8 cellular contexts compared by ENCODE assay signal in genomic region chr11:76629853-76630599, GRCh38. TPM values are rescaled to one million over a fixed set of nuclear protein-coding genes. Genes with fewer than 3 reads are reported as not detected.
DNase-seq lines count a peak whose midpoint lies in the region; ATAC-seq and TF ChIP-seq lines count a peak whose summit lies in the region.

No MANE protein-coding gene starts in this region.

- no peak overlapping the region for H3K18ac ChIP-seq in neuronal stem cell (ENCODE audit: low read length)

- no peaks in the 10 kb centered on the region for H3K4me1 ChIP-seq in Panc1 (ENCODE audit: control insufficient read depth, insufficient read depth, low read length)
- no peaks in the 10 kb centered on the region for H3K4me1 ChIP-seq in neuronal stem cell (ENCODE audit: control insufficient read depth in 2 of 2, insufficient read depth in 1 of 2, low read depth in 1 of 2, low read length in 2 of 2)

- no peak overlapping the region for H3K27ac ChIP-seq in CD4-positive, alpha-beta T cell (ENCODE audit: low read depth, low read length)
- H3K27ac ChIP-seq in Panc1 (ENCODE audit: low read length), result no peak overlapping the region
- H3K27ac ChIP-seq in neuronal stem cell (replicated peaks; ENCODE audit: low read length), result no peak overlapping the region

- no peak overlapping the region for H2BK120ac ChIP-seq in neuronal stem cell (ENCODE audit: low read depth, low read length)

- H3K4me3 Mint-ChIP-seq in CD4-positive, alpha-beta T cell, result no peak overlapping the region

- ATAC-seq in CD4-positive, alpha-beta T cell (ENCODE audit: poor library complexity), result no peak
- ATAC-seq in Panc1 (peak; percentile 24; the same call in 1 of the 2 replicates), esophagus mucosa (peak; percentile 50), GM21786 (IDR thresholded peaks at IDR 0.05; ENCODE audit: unreplicated experiment) (no peak)

- no peak overlapping the region for H2AK5ac ChIP-seq in neuronal stem cell (ENCODE audit: low read depth, low read length)

- no peak overlapping the region for H3K9ac ChIP-seq in neuronal stem cell (ENCODE audit: low read depth, low read length, poor library complexity)

- H2AFZ ChIP-seq in neuronal stem cell (ENCODE audit: low read length), result peak overlapping the region; percentile 21

- H3K4me3 ChIP-seq in Panc1 (ENCODE audit: low read depth in 2 of 2, low read length in 2 of 2), result no peak overlapping the region
- H3K4me3 ChIP-seq in neuronal stem cell (ENCODE audit: low read length in 2 of 2), result peak overlapping the region in 1 of 2 donors; percentile 24

- H3K36me3 ChIP-seq in Panc1 (ENCODE audit: control insufficient read depth, insufficient read depth, low read length) (no peaks in the 10 kb centered on the region), neuronal stem cell (replicated peaks in 1 of 2; ENCODE audit: control insufficient read depth in 2 of 2, insufficient read depth in 2 of 2, low read length in 2 of 2) (no peaks in the 10 kb centered on the region)

- peaks cover 19% of the 10 kb centered on the region for H3K4me1 Mint-ChIP-seq in CD4-positive, alpha-beta T cell (ENCODE audit: low read depth)

- no peaks in the 10 kb centered on the region for H3K36me3 Mint-ChIP-seq in CD4-positive, alpha-beta T cell (ENCODE audit: low read depth)

- H3K23ac ChIP-seq in neuronal stem cell (ENCODE audit: low read depth, low read length, poor library complexity), result no peak overlapping the region

- H4K91ac ChIP-seq in neuronal stem cell (ENCODE audit: low read depth, low read length, poor library complexity), result no peak overlapping the region

- no peak overlapping the region for H2BK5ac ChIP-seq in neuronal stem cell (ENCODE audit: low read length)

- H3K14ac ChIP-seq in neuronal stem cell (ENCODE audit: low read length), result no peak overlapping the region

- peaks cover 9% of the 10 kb centered on the region for H3K9me3 ChIP-seq in CD4-positive, alpha-beta T cell (ENCODE audit: control insufficient read depth, low read length)
- no peaks in the 10 kb centered on the region for H3K9me3 ChIP-seq in Panc1 (ENCODE audit: control insufficient read depth, insufficient read depth, low read depth, low read length)
- no peaks in the 10 kb centered on the region for H3K9me3 ChIP-seq in neuronal stem cell (replicated peaks in 1 of 2; ENCODE audit: control insufficient read depth in 2 of 2, insufficient read depth in 1 of 2, low read depth in 1 of 2, low read length in 2 of 2)

- intact Hi-C loops in CD4-positive, alpha-beta T cell (cut with DNase I, micrococcal nuclease), result no loop called here
- intact Hi-C loops in Panc1 (cut with micrococcal nuclease; ENCODE audit: unreplicated experiment), result no loop called here

- no peak overlapping the region for H2BK12ac ChIP-seq in neuronal stem cell (ENCODE audit: low read length)

- H3K27ac Mint-ChIP-seq in CD4-positive, alpha-beta T cell, result peak overlapping the region; percentile 26

- no peaks in the 10 kb centered on the region for H3K27me3 ChIP-seq in CD4-positive, alpha-beta T cell (ENCODE audit: control insufficient read depth, insufficient read depth, low read length)
- H3K27me3 ChIP-seq in Panc1 (ENCODE audit: control insufficient read depth, insufficient read depth, low read length), result peaks cover 8% of the 10 kb centered on the region; the same call in 1 of the 2 replicates
- peaks cover 0 to 8% (median 0%) of the 10 kb centered on the region in 3 experiments for H3K27me3 ChIP-seq in neuronal stem cell (ENCODE audit: control insufficient read depth in 3 of 3, insufficient read depth in 3 of 3, low read depth in 1 of 3, low read length in 3 of 3)

- TF ChIP-seq CTCF in CD4-positive, alpha-beta T cell (IDR thresholded peaks at IDR 0.05), result no peak
- TF ChIP-seq CTCF in Panc1 (IDR thresholded peaks at IDR 0.05), result no peak

- H3K4ac ChIP-seq in neuronal stem cell (ENCODE audit: low read length), result no peak overlapping the region

- in situ Hi-C loops in Panc1 (cut with HindIII; ENCODE audit: low pct_unique_long_range_greater_than_20kb, low sequenced_read_pairs), result no loop called here

- POLR2A ChIA-PET in CD4-positive, alpha-beta T cell (lab: Charles Lee), result no interaction called here
- POLR2A ChIA-PET in Panc1 (lab: Charles Lee), result interaction anchor here (0.6 kb wide), 1 partner anchor 90 kb away, joined by 3 read pairs; no protein-coding TSS in a partner anchor

- H3K79me1 ChIP-seq in neuronal stem cell (ENCODE audit: low read depth, low read length), result no peaks in the 10 kb centered on the region

- BruUV-seq in Panc1 (replicated peaks; lab: Mats Ljungman, UMichigan), result no TSS peak

- H3K9me3 Mint-ChIP-seq in CD4-positive, alpha-beta T cell, result peaks cover 6% of the 10 kb centered on the region

- CTCF ChIA-PET in CD4-positive, alpha-beta T cell (lab: Charles Lee), result no interaction called here
- CTCF ChIA-PET in Panc1 (lab: Charles Lee), result no interaction called here

- H4K8ac ChIP-seq in neuronal stem cell (ENCODE audit: low read depth, low read length), result no peak overlapping the region

- H2BK15ac ChIP-seq in neuronal stem cell (ENCODE audit: low read length), result no peak overlapping the region

- H3K27me3 Mint-ChIP-seq in CD4-positive, alpha-beta T cell, result no peaks in the 10 kb centered on the region

- no peak overlapping the region for H3K4me2 ChIP-seq in neuronal stem cell (ENCODE audit: insufficient read depth, low read length, poor library complexity, severe bottlenecking)

- no CpG with 5 or more reads among the region's 11 CpGs for WGBS in neuronal stem cell (ENCODE audit: extremely low coverage in 2 of 2, insufficient read length in 2 of 2, insufficient replicate concordance in 1 of 2), 2 donors

- no peak for DNase-seq in CD4-positive, alpha-beta T cell
- DNase-seq in Panc1 (ENCODE audit: low read depth, low spot score) (no peak), neuronal stem cell (ENCODE audit: low spot score) (no peak), NCI-H1092 treated with DMSO at 0.1 percent for 48 hours (lab: John Stamatoyannopoulos, UW) (no peak), occipital lobe (lab: John Stamatoyannopoulos, UW) (no peak), COLO829 (ENCODE audit: low spot score) (no peak)

RNA-seq across cellular contexts. Expression of gene LRRC32, which starts 40.5 kb away (rescaled TPM):
- total RNA-seq in CD4-positive, alpha-beta T cell, result 1 to 10 TPM; 1.8 to 2.4 TPM
- 0.15 TPM for total RNA-seq in Panc1 (2021; ENCODE audit: unreplicated experiment)
- 0.08 TPM for polyA plus RNA-seq in Panc1 (2012; ENCODE audit: insufficient read length)
- total RNA-seq in esophagus mucosa, result 9.0 TPM
- 0.91 TPM for polyA plus RNA-seq in neuronal stem cell (2013, experiment 1 of 2)
- polyA plus RNA-seq in neuronal stem cell (2013, experiment 2 of 2), result 1.1 TPM
- 1.1 TPM for total RNA-seq in occipital lobe

Comparison
In these comparisons a context has a peak if more than half of its experiments do, and no peak if none do; other contexts are left out.
1. ATAC-seq: peak in Panc1 (single experiment) and esophagus mucosa (single experiment); none in CD4-positive, alpha-beta T cell (single experiment) and GM21786 (single experiment).